In genomic region chr10:129908406-129908805, GRCh38 we compare ENCODE assay signal across 22 cellular contexts. TPM values are rescaled to one million over a fixed set of nuclear protein-coding genes. Genes with fewer than 3 reads are reported as not detected.
"Had no signal": no experiment of that assay in that cellular context is flagged by ENCODE, and none has a peak within 500 bp of the region (broad histone marks: within the 10 kb centered on the region; RNA-seq: fewer than 3 reads in every experiment).

No MANE protein-coding gene starts in this region.

- H3K4me3 Mint-ChIP-seq: effector memory CD8-positive, alpha-beta T cell; memory B cell; nephron; stimulated activated effector memory CD8-positive, alpha-beta T cell treated with anti-CD3 and anti-CD28 coated beads, Interleukin-12 subunit alpha, Interleukin-12 subunit beta, amount 100 ng/mL, for 72 hours had no signal

- H3K9me3 Mint-ChIP-seq: effector memory CD8-positive, alpha-beta T cell; nephron; stimulated activated effector memory CD8-positive, alpha-beta T cell treated with anti-CD3 and anti-CD28 coated beads, Interleukin-12 subunit alpha, Interleukin-12 subunit beta, amount 100 ng/mL, for 72 hours had no signal

- DNase-seq: cortex of kidney; effector memory CD8-positive, alpha-beta T cell; erythroblast; head of caudate nucleus; left ventricle myocardium superior; pancreas; sigmoid colon; stimulated activated CD4-positive, alpha-beta T cell treated with anti-CD3 and anti-CD28 coated beads, Interleukin-2, amount 100 ng/mL, for 24 hours; stimulated activated CD4-positive, alpha-beta T cell treated with anti-CD3 and anti-CD28 coated beads, Interleukin-4, amount 100 ng/mL, for 24 hours; stimulated activated naive CD4-positive, alpha-beta T cell treated with Interleukin-2 at 50 U/mL for 16 hours; stomach; thyroid gland; trophoblast cell had no signal

- ATAC-seq: effector memory CD8-positive, alpha-beta T cell; left ventricle myocardium superior; pancreas; stimulated activated effector memory CD8-positive, alpha-beta T cell treated with anti-CD3 and anti-CD28 coated beads, Interleukin-12 subunit alpha, Interleukin-12 subunit beta, amount 100 ng/mL, for 72 hours had no signal

- H3K9me3 ChIP-seq: neutrophil, pancreas, sigmoid colon, stomach, thyroid gland, vagina had no signal

- H3K4me3 ChIP-seq: lung, pancreas, sigmoid colon, stomach, thyroid gland, vagina had no signal

- H3K36me3 Mint-ChIP-seq: memory B cell; stimulated activated effector memory CD8-positive, alpha-beta T cell treated with anti-CD3 and anti-CD28 coated beads, Interleukin-12 subunit alpha, Interleukin-12 subunit beta, amount 100 ng/mL, for 72 hours had no signal

- H3K4me1 ChIP-seq: pancreas, sigmoid colon, stomach, vagina had no signal

- H3K27ac ChIP-seq: neutrophil, pancreas, sigmoid colon, stomach, thyroid gland, vagina had no signal

- H3K36me3 ChIP-seq: neutrophil, pancreas, sigmoid colon, stomach, thyroid gland, vagina had no signal

- H3K4me1 Mint-ChIP-seq: memory B cell; stimulated activated effector memory CD8-positive, alpha-beta T cell treated with anti-CD3 and anti-CD28 coated beads, Interleukin-12 subunit alpha, Interleukin-12 subunit beta, amount 100 ng/mL, for 72 hours had no signal

- H3K27ac Mint-ChIP-seq: effector memory CD8-positive, alpha-beta T cell; memory B cell; progenitor cell of endocrine pancreas; stimulated activated effector memory CD8-positive, alpha-beta T cell treated with anti-CD3 and anti-CD28 coated beads, Interleukin-12 subunit alpha, Interleukin-12 subunit beta, amount 100 ng/mL, for 72 hours had no signal

- H3K27me3 ChIP-seq: neutrophil, sigmoid colon, thyroid gland, vagina had no signal

RNA-seq across cellular contexts. Expression of gene EBF3, which starts 55.7 kb away (rescaled TPM):
- total RNA-seq: mononuclear cell had no signal
- polyA plus RNA-seq: keratinocyte had no signal
